27 cellular contexts compared by ENCODE assay signal in the genomic region with DNA sequence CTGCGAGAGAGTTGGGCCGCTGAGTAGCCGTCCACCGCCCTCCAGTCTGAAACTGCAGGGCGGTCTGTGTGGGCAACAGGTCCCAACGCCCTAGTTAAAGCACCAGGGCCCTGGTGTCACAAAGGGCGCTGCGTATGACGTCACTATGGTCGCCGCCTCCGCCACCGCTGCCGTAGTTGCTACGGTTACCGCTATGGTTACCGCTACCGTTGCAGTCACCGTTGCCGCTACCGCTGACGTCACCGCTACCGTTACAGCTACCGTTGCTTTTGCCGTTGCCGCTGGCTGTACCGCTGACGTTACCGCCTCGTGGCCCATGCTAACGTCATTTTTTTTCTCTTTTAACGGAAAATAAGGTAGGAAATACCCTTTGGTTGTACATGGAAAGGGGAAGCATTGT. TPM values are rescaled to one million over a fixed set of nuclear protein-coding genes. Genes with fewer than 3 reads are reported as not detected.
DNase-seq lines count a peak whose midpoint lies in the region; ATAC-seq, FAIRE-seq and TF ChIP-seq lines count a peak whose summit lies in the region.
"Had no signal": no experiment of that assay in that cellular context is flagged by ENCODE, and none has a peak within 500 bp of the region (broad histone marks: within the 10 kb centered on the region; RNA-seq: fewer than 3 reads in every experiment).

Gene PPP1R2C, minus strand, starts transcription at position 68 of the 400 bp plus-strand sequence. CDS start 84 bp downstream, outside the sequence.

- TF ChIP-seq CTCF in nephron progenitor cell (IDR thresholded peaks at IDR 0.05), result no peak

- H3K4me1 ChIP-seq in small intestine (ENCODE audit: control insufficient read depth in 2 of 2, insufficient read depth in 1 of 2, low read depth in 1 of 2, low read length in 1 of 2), result no peaks in the 10 kb centered on the region
- H3K4me1 ChIP-seq: lower lobe of right lung, right atrium auricular region, suprapubic skin had no signal

- H3K36me3 Mint-ChIP-seq in nephron progenitor cell (ENCODE audit: low read depth), result peaks cover 6% of the 10 kb centered on the region

- peak; percentile 55 for DNase-seq in activated CD4-positive, CD25-positive, alpha-beta regulatory T cell treated with anti-CD3 and anti-CD28 coated beads, Interleukin-2, amount 50 U/mL, for 72 hours
- DNase-seq in T-helper 22 cell (ENCODE audit: low read depth) (peak; percentile 50), nephron progenitor cell (no peak), left cardiac atrium (no peak), small intestine (no peak), GM03348 (ENCODE audit: low spot score) (no peak)
- peak; percentile 66 for DNase-seq in central memory CD4-positive, alpha-beta T cell
- DNase-seq: activated effector memory CD4-positive, alpha-beta T cell treated with anti-CD3 and anti-CD28 coated beads, Interleukin-2, amount 50 U/mL, for 16 hours; DND-41; effector CD8-positive, alpha-beta T cell; Karpas-422; kidney glomerular epithelial cell; lower lobe of right lung; NCI-H1436; NCI-H446 treated with DMSO at 0.1 percent for 48 hours had no signal

- no peak within 1 kb of the TSS for H3K4me3 Mint-ChIP-seq in nephron progenitor cell
- H3K4me3 Mint-ChIP-seq: T-helper 1 cell treated with Interleukin-12 subunit alpha and Interleukin-12 subunit beta and Interleukin-4 antibody, amounts not matched to agents 30 μg/mL and 1 μg/mL, for 36 hours had no signal

- ATAC-seq in activated CD4-positive, CD25-positive, alpha-beta regulatory T cell treated with anti-CD3 and anti-CD28 coated beads, Interleukin-2, amount 50 U/mL, for 24 hours, result no peak
- ATAC-seq in left cardiac atrium, result no peak
- ATAC-seq: lower lobe of right lung, mucosa of descending colon had no signal

- no peak within 1 kb of the TSS for H3K4me3 ChIP-seq in small intestine (ENCODE audit: low read depth in 1 of 2, low read length in 2 of 2)
- H3K4me3 ChIP-seq: lower lobe of right lung, mucosa of descending colon, right atrium auricular region, SK-N-MC, suprapubic skin had no signal

- H3K9me3 ChIP-seq in small intestine (ENCODE audit: control insufficient read depth, low read depth), result no peaks in the 10 kb centered on the region
- H3K9me3 ChIP-seq: lower lobe of right lung, mucosa of descending colon, suprapubic skin had no signal

- H3K27me3 Mint-ChIP-seq in nephron progenitor cell (ENCODE audit: low read depth, poor library complexity), result peaks cover 3% of the 10 kb centered on the region

- H3K36me3 ChIP-seq in small intestine (ENCODE audit: control insufficient read depth in 2 of 2, insufficient read depth in 2 of 2, low read length in 2 of 2), result no peaks in the 10 kb centered on the region
- H3K36me3 ChIP-seq: lower lobe of right lung, right atrium auricular region, suprapubic skin had no signal

- H3K27ac ChIP-seq in small intestine (ENCODE audit: low read depth in 1 of 2, low read length in 1 of 2), result no peak within 1 kb of the TSS
- H3K27ac ChIP-seq: 22Rv1, C4-2B, epithelial cell of prostate, lower lobe of right lung, right atrium auricular region, RWPE1, SK-N-MC, suprapubic skin had no signal

- peaks cover 7% of the 10 kb centered on the region for H3K4me1 Mint-ChIP-seq in nephron progenitor cell

- intact Hi-C loops in left cardiac atrium (cut with DNase I), result no loop called here

- H3K27ac Mint-ChIP-seq in nephron progenitor cell, result peak within 1 kb of the TSS; percentile 38
- H3K27ac Mint-ChIP-seq: T-helper 1 cell treated with Interleukin-12 subunit alpha and Interleukin-12 subunit beta and Interleukin-4 antibody, amounts not matched to agents 30 μg/mL and 1 μg/mL, for 36 hours had no signal

- H3K27me3 ChIP-seq in small intestine (ENCODE audit: control insufficient read depth in 2 of 2, insufficient read depth in 2 of 2, low read length in 2 of 2), result no peaks in the 10 kb centered on the region
- H3K27me3 ChIP-seq: right atrium auricular region, suprapubic skin had no signal

- no peak for FAIRE-seq in small intestine (lab: Jason Lieb, UNC)

- peaks cover 35% of the 10 kb centered on the region for H3K9me3 Mint-ChIP-seq in nephron progenitor cell

- WGBS in small intestine, 3 donors, result 70 to 98% (median 86%) methylated on average over 32 to 33 of the region's 33 CpGs

RNA-seq across cellular contexts. Expression of gene PPP1R2C, which starts in this region (rescaled TPM):
- not detected for total RNA-seq in left cardiac atrium
- polyA plus RNA-seq in small intestine, result not detected
- total RNA-seq: activated CD8-positive, alpha-beta memory T cell treated with anti-CD3 and anti-CD28 coated beads for 36 hours; lower lobe of right lung; mucosa of descending colon; right atrium auricular region; suprapubic skin; urinary bladder had no signal
- polyA plus RNA-seq: urinary bladder had no signal

Comparison
In these comparisons a context has a peak if more than half of its experiments do, and no peak if none do; other contexts are left out.
1. DNase-seq: peak in activated CD4-positive, CD25-positive, alpha-beta regulatory T cell treated with anti-CD3 and anti-CD28 coated beads, Interleukin-2, amount 50 U/mL, for 72 hours (single experiment), T-helper 22 cell (single experiment) and central memory CD4-positive, alpha-beta T cell (single experiment); none in nephron progenitor cell (single experiment), left cardiac atrium (single experiment), small intestine (single experiment) and GM03348 (single experiment).